Comparison of ENCODE assay signal across 10 cellular contexts in genomic region chr7:27850531-27850930, GRCh38.
"Had no signal": no experiment of that assay in that cellular context is flagged by ENCODE, and none has a peak within 500 bp of the region (broad histone marks: within the 10 kb centered on the region; RNA-seq: fewer than 3 reads in every experiment).

No MANE protein-coding gene starts in this region.

- H3K4me3 Mint-ChIP-seq: GM23338, H9, IgD-negative memory B cell had no signal

- H3K27ac ChIP-seq: KMS-11 had no signal

- H3K9ac ChIP-seq: KMS-11 had no signal

- H3K27ac Mint-ChIP-seq: GM23338, H9, IgD-negative memory B cell had no signal

- H3K4me1 Mint-ChIP-seq: GM23338 had no signal

- FAIRE-seq: H1, H54, HepG2, HTR-8/SVneo had no signal

- H3K27me3 Mint-ChIP-seq: IgD-negative memory B cell had no signal

- ATAC-seq: GM23338, HepG2 had no signal

- H3K4me3 ChIP-seq: GM23338 had no signal

- DNase-seq: H9, HCEC 1CT, KBM-7 had no signal
